In genomic region chr2:96253006-96253405, GRCh38 we compare ENCODE assay signal across 1 cellular context.
TF ChIP-seq lines count a peak whose summit lies in the region.

No MANE protein-coding gene starts in this region.

TF ChIP-seq in liver, 16 proteins besides CTCF, POLR2A, EP300 and RAD21 (continued from another document):
- TF ChIP-seq, protein P1, sequence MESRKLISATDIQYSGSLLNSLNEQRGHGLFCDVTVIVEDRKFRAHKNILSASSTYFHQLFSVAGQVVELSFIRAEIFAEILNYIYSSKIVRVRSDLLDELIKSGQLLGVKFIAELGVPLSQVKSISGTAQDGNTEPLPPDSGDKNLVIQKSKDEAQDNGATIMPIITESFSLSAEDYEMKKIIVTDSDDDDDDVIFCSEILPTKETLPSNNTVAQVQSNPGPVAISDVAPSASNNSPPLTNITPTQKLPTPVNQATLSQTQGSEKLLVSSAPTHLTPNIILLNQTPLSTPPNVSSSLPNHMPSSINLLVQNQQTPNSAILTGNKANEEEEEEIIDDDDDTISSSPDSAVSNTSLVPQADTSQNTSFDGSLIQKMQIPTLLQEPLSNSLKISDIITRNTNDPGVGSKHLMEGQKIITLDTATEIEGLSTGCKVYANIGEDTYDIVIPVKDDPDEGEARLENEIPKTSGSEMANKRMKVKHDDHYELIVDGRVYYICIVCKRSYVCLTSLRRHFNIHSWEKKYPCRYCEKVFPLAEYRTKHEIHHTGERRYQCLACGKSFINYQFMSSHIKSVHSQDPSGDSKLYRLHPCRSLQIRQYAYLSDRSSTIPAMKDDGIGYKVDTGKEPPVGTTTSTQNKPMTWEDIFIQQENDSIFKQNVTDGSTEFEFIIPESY (IDR thresholded peaks at IDR 0.05) = no peak
- TF ChIP-seq JUND (IDR thresholded peaks at IDR 0.05) (no peak), GABPA (IDR thresholded peaks at IDR 0.05 in 1 of 2, conservative IDR thresholded peaks at IDR 0.05 in 1 of 2) (no peak)
